In the genomic region with DNA sequence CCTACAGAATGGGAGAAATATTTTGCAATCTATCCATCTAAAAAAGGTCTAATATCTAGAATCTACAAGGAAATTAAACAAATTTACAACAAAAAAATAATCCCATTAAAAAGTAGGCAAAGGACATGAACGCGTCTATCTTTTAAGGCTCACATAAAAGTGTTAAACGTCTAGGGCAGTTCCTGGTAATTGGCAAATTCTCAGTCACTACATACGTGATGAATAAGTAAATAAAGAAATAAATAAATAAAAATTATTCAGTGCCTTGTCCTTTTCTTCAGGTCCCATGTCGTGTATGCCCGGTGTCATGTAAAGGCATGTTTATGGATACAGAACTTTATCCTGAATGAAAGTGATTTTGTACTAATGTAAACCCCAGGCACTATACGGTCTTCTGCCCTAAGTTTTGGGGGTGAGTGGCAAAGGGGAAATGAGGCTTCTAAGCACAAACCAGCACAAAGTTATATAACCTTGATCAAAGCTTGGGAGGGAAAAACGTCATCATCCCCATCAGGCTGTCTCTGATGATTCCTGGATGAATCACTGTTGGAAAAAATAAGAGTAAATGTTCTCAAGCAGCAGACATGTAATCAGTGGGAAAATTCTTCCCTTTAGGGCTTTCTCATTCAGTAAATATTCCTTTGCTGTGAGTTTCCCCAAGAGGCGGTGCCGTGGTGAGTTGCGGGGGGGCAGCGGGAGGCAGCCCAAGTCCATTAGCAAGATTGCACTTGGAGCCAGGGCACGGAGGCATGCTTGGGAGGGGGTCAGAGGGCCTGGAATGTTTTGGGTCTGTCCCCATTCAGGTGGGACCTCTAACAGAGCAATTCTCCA, we compare ENCODE assay signal across 9 cellular contexts. TPM values are rescaled to one million over a fixed set of nuclear protein-coding genes. Genes with fewer than 3 reads are reported as not detected.
DNase-seq lines count a peak whose midpoint lies in the region; ATAC-seq and TF ChIP-seq lines count a peak whose summit lies in the region.
"Had no signal": no experiment of that assay in that cellular context is flagged by ENCODE, and none has a peak within 500 bp of the region (broad histone marks: within the 10 kb centered on the region; RNA-seq: fewer than 3 reads in every experiment).

No MANE protein-coding gene starts in this region.

- CTCF ChIA-PET in activated CD4-positive, alpha-beta memory T cell treated with anti-CD3 and anti-CD28 coated beads, Interleukin-2, amount 10 ng/mL, durations not matched to agents 7 days and 5 days (lab: Charles Lee): interaction anchor here (0.7 kb wide), 1 partner anchor 1043 kb away, joined by 3 read pairs; no protein-coding TSS in a partner anchor

- no peak overlapping the region for H3K4me3 ChIP-seq in foreskin fibroblast (ENCODE audit: low read depth in 1 of 2, low read length in 2 of 2)

- H3K27me3 Mint-ChIP-seq in activated CD4-positive, alpha-beta memory T cell treated with anti-CD3 and anti-CD28 coated beads, Interleukin-2, amount 10 ng/mL, durations not matched to agents 7 days and 5 days: peaks cover 16% of the 10 kb centered on the region

- peaks cover 7% of the 10 kb centered on the region for H3K4me1 Mint-ChIP-seq in activated CD4-positive, alpha-beta memory T cell treated with anti-CD3 and anti-CD28 coated beads, Interleukin-2, amount 10 ng/mL, durations not matched to agents 7 days and 5 days

- no peak for TF ChIP-seq CTCF in foreskin fibroblast (IDR thresholded peaks at IDR 0.05; ENCODE audit: low read depth, low read length)

- POLR2A ChIA-PET in activated CD4-positive, alpha-beta memory T cell treated with anti-CD3 and anti-CD28 coated beads, Interleukin-2, amount 10 ng/mL, durations not matched to agents 7 days and 5 days (lab: Charles Lee): no interaction called here

- no peak for ATAC-seq in GM18868 (IDR thresholded peaks at IDR 0.05; ENCODE audit: unreplicated experiment)
- no peak for ATAC-seq in HG03460 (IDR thresholded peaks at IDR 0.05; ENCODE audit: unreplicated experiment)

- peak; percentile 88 for DNase-seq in Caki2 (ENCODE audit: low read depth)
- peak; percentile 71 for DNase-seq in T1000 (lab: John Stamatoyannopoulos, UW)
- peak; percentile 94 to 96 for DNase-seq in foreskin fibroblast
- peak; percentile 87 for DNase-seq in pulmonary artery endothelial cell (ENCODE audit: low read depth, low spot score)
- DNase-seq in stimulated activated CD4-positive, alpha-beta T cell treated with anti-CD3 and anti-CD28 coated beads, Interleukin-2, amount 100 ng/mL, for 48 hours: no peak
- no peak for DNase-seq in activated CD4-positive, alpha-beta memory T cell treated with anti-CD3 and anti-CD28 coated beads, Interleukin-2, amount 10 ng/mL, durations not matched to agents 7 days and 5 days
- DNase-seq: hippocampal formation had no signal

- in situ Hi-C loops in Caki2 (cut with HindIII; ENCODE audit: low pct_unique_long_range_greater_than_20kb, low sequenced_read_pairs): no loop called here

- H3K36me3 Mint-ChIP-seq in activated CD4-positive, alpha-beta memory T cell treated with anti-CD3 and anti-CD28 coated beads, Interleukin-2, amount 10 ng/mL, durations not matched to agents 7 days and 5 days (ENCODE audit: low read depth): peaks cover 3% of the 10 kb centered on the region

- H3K9me3 Mint-ChIP-seq in activated CD4-positive, alpha-beta memory T cell treated with anti-CD3 and anti-CD28 coated beads, Interleukin-2, amount 10 ng/mL, durations not matched to agents 7 days and 5 days: peaks cover 2% of the 10 kb centered on the region

- H3K27ac Mint-ChIP-seq in activated CD4-positive, alpha-beta memory T cell treated with anti-CD3 and anti-CD28 coated beads, Interleukin-2, amount 10 ng/mL, durations not matched to agents 7 days and 5 days: no peak overlapping the region

- no peak overlapping the region for H3K4me3 Mint-ChIP-seq in activated CD4-positive, alpha-beta memory T cell treated with anti-CD3 and anti-CD28 coated beads, Interleukin-2, amount 10 ng/mL, durations not matched to agents 7 days and 5 days

RNA-seq across cellular contexts. Expression of a gene that starts 30.4 kb away (rescaled TPM):
- total RNA-seq in Caki2 (2014; rRNA removed; shearing (Covaris generic); ENCODE audit: low replicate concordance): 54.2 and 69.9 TPM in 2 replicates
- total RNA-seq in pulmonary artery endothelial cell: 300 and 406 TPM in 2 replicates
- total RNA-seq in activated CD4-positive, alpha-beta memory T cell treated with anti-CD3 and anti-CD28 coated beads, Interleukin-2, amount 10 ng/mL, durations not matched to agents 7 days and 5 days: 100 to 1,000 TPM; 135 to 143 TPM

Comparison
In these comparisons a context has a peak if more than half of its experiments do, and no peak if none do; other contexts are left out.
1. DNase-seq: peak in Caki2 (single experiment), T1000 (single experiment), foreskin fibroblast (2 of 2) and pulmonary artery endothelial cell (single experiment); none in stimulated activated CD4-positive, alpha-beta T cell treated with anti-CD3 and anti-CD28 coated beads, Interleukin-2, amount 100 ng/mL, for 48 hours (0 of 2) and activated CD4-positive, alpha-beta memory T cell treated with anti-CD3 and anti-CD28 coated beads, Interleukin-2, amount 10 ng/mL, durations not matched to agents 7 days and 5 days (single experiment).